8 cellular contexts compared by ENCODE assay signal in genomic region chr16:85114909-85115567, GRCh38. TPM values are rescaled to one million over a fixed set of nuclear protein-coding genes. Genes with fewer than 3 reads are reported as not detected.
DNase-seq lines count a peak whose midpoint lies in the region; ATAC-seq and TF ChIP-seq lines count a peak whose summit lies in the region.

No MANE protein-coding gene starts in this region.

- H3K36me3 ChIP-seq in MG63 = no peaks in the 10 kb centered on the region

- TF ChIP-seq CTCF in omental fat pad (IDR thresholded peaks at IDR 0.05) = peak in 1 of 3 donors; percentile 95

- no peak overlapping the region for H3K4me3 ChIP-seq in MG63

- peak; percentile 93 for DNase-seq in AG20443 (ENCODE audit: low spot score)
- peak; percentile 75 for DNase-seq in MG63
- peak; percentile 82 for DNase-seq in SK-MEL-5 (ENCODE audit: low read depth, low spot score)
- DNase-seq in activated gamma-delta T cell treated with Interleukin-2 at 50 U/mL for 16 hours = peak; percentile 80
- DNase-seq in foreskin melanocyte = peak; percentile 71
- peak; percentile 97 for DNase-seq in omental fat pad (ENCODE audit: low spot score)
- peak in 48 of 49 donors; percentile 13 to 88 (median 66) for DNase-seq in substantia nigra (lab: John Stamatoyannopoulos, UW)

- H3K27ac ChIP-seq in substantia nigra (ENCODE audit: low read depth, low read length, poor library complexity, severe bottlenecking) = no peak overlapping the region

- ATAC-seq in GM19372 (IDR thresholded peaks at IDR 0.05; ENCODE audit: low read depth, unreplicated experiment) (peak; percentile 67), omental fat pad (ENCODE audit: low FRiP score) (peak; percentile 83)

- no peaks in the 10 kb centered on the region for H3K27me3 ChIP-seq in MG63

- H3K9me3 ChIP-seq in MG63 = no peaks in the 10 kb centered on the region

- in situ Hi-C loops in SK-MEL-5 (cut with HindIII; ENCODE audit: low pct_unique_long_range_greater_than_20kb, low sequenced_read_pairs) = no loop called here

RNA-seq across cellular contexts. Expression of gene CIBAR2, which starts 2.8 kb away (rescaled TPM):
- 0.72 TPM in 1 of 2 replicates, not detected in the other for total RNA-seq in MG63 (2014; rRNA removed; shearing (Covaris generic); ENCODE audit: low replicate concordance)
- total RNA-seq in SK-MEL-5 (2014; rRNA removed; shearing (Covaris generic)) = not detected in 2 replicates
- polyA plus RNA-seq in SK-MEL-5 (2015; cell fraction: cytosol; rRNA removed) = not detected in 2 replicates
- not detected in 2 replicates for polyA plus RNA-seq in SK-MEL-5 (2015; cell fraction: nucleus; rRNA removed)
- not detected for total RNA-seq in omental fat pad
